Comparison of ENCODE assay signal across 2 cellular contexts in genomic region chr2:215764441-215765048, GRCh38.
A peak's percentile ranks its signal among the peaks of the same experiment; 100 is the strongest.
TF ChIP-seq lines count a peak whose summit lies in the region.

No MANE protein-coding gene starts in this region.

TF ChIP-seq in IMR-90, 13 proteins besides CTCF, POLR2A, EP300 and RAD21 (continued from another document):
- TF ChIP-seq NFE2L2 (IDR thresholded peaks at IDR 0.05; ENCODE audit: low read depth, low read length) (no peak), SMC3 (IDR thresholded peaks at IDR 0.05; ENCODE audit: low read depth, low read length) (0 out of 2 replicates have a peak, but pooled peaks have one; percentile 2), ELK1 (IDR thresholded peaks at IDR 0.05; ENCODE audit: borderline replicate concordance, low read depth, low read length) (no peak), MXI1 (IDR thresholded peaks at IDR 0.05; ENCODE audit: borderline replicate concordance, low read depth, low read length) (0 out of 2 replicates have a peak, but pooled peaks have one; percentile 27), MAFK (IDR thresholded peaks at IDR 0.05; ENCODE audit: low read depth, low read length) (peak; percentile 61), CEBPB (IDR thresholded peaks at IDR 0.05; ENCODE audit: low read depth, low read length) (peak; percentile 88), USF2 (IDR thresholded peaks at IDR 0.05; ENCODE audit: low read depth, low read length) (0 out of 2 replicates have a peak, but pooled peaks have one; percentile 7)
TF ChIP-seq in IMR-90: peak in this region for 6.

TF ChIP-seq in GM12878, 131 proteins besides CTCF, POLR2A, EP300 and RAD21 (continued from another document):
- no peak for TF ChIP-seq SKIL (IDR thresholded peaks at IDR 0.05; ENCODE audit: low read depth, poor library complexity, severe bottlenecking)
- TF ChIP-seq ZNF24 (IDR thresholded peaks at IDR 0.05): no peak
- no peak for TF ChIP-seq E2F4 (IDR thresholded peaks at IDR 0.05; ENCODE audit: low read depth, low read length)
- TF ChIP-seq BCL11A (IDR thresholded peaks at IDR 0.05; ENCODE audit: low read depth, low read length): no peak
- no peak for TF ChIP-seq RELB (IDR thresholded peaks at IDR 0.05; ENCODE audit: low read depth)
- TF ChIP-seq TCF12 (IDR thresholded peaks at IDR 0.05; ENCODE audit: low read depth, low read length): no peak
- no peak for TF ChIP-seq RFX5 (IDR thresholded peaks at IDR 0.05; ENCODE audit: low read depth, low read length)
- no peak for TF ChIP-seq IKZF2 (IDR thresholded peaks at IDR 0.05)
- no peak for TF ChIP-seq MYB (IDR thresholded peaks at IDR 0.05; ENCODE audit: borderline replicate concordance, low read depth, low read length)
